In the genomic region with DNA sequence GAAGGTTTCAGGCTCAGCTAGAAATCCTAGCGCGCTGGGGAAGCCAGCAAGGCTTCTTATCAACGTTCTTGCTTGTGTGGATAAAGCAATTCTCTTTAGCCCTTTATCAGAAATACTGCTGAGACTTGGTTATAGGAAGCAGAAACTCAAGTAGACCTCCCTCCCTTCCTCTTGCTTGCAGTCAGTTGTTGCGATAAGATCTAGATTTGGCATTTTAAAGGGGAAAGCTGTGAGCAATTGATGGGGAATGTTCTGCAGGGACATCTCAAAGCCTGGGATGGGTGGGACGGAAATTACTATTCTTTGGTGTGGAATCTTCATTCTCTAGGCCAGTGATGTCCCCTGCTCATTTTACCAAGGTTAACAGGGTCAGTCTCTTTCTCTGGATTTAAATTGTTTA, we compare ENCODE assay signal across 1 cellular context.
A peak's percentile ranks its signal among the peaks of the same experiment; 100 is the strongest.
TF ChIP-seq lines count a peak whose summit lies in the region.

No MANE protein-coding gene starts in this region.

TF ChIP-seq in SK-N-SH, 30 proteins besides CTCF, POLR2A, EP300 and RAD21 (continued from another document):
- TF ChIP-seq TAF1 (IDR thresholded peaks at IDR 0.05; ENCODE audit: borderline replicate concordance, low read depth, low read length) = peak; percentile 83; the same call in 1 of the 2 replicates
- TF ChIP-seq REST (IDR thresholded peaks at IDR 0.05; ENCODE audit: low read depth, low read length) = no peak
- TF ChIP-seq JUND (IDR thresholded peaks at IDR 0.05) = peak; percentile 73
- no peak for TF ChIP-seq USF1 (IDR thresholded peaks at IDR 0.05; ENCODE audit: borderline replicate concordance, low read depth)
- no peak for TF ChIP-seq ZBTB33 (IDR thresholded peaks at IDR 0.05; ENCODE audit: borderline replicate concordance, low read depth)
- TF ChIP-seq MAX (IDR thresholded peaks at IDR 0.05; ENCODE audit: low read depth) = peak; percentile 30; the same call in 1 of the 2 replicates
- TF ChIP-seq TCF12 (IDR thresholded peaks at IDR 0.05) = peak; percentile 54; the same call in 1 of the 2 replicates
- no peak for TF ChIP-seq GATA2 (CRISPR knock-in tag; IDR thresholded peaks at IDR 0.05)
- no peak for TF ChIP-seq IRF3 (IDR thresholded peaks at IDR 0.05; ENCODE audit: low read depth, low read length)
- TF ChIP-seq TEAD4 (IDR thresholded peaks at IDR 0.05; ENCODE audit: borderline replicate concordance, insufficient read depth) = peak; percentile 76; the same call in 1 of the 2 replicates
- TF ChIP-seq FOSL2 (IDR thresholded peaks at IDR 0.05; ENCODE audit: borderline replicate concordance, low read depth) = peak; percentile 55; the same call in 1 of the 2 replicates
- peak; percentile 40; the same call in 1 of the 2 replicates for TF ChIP-seq NFIC (IDR thresholded peaks at IDR 0.05; ENCODE audit: borderline replicate concordance)
- no peak for TF ChIP-seq SMC3 (IDR thresholded peaks at IDR 0.05; ENCODE audit: low read depth, low read length)
- TF ChIP-seq RXRA (IDR thresholded peaks at IDR 0.05; ENCODE audit: borderline replicate concordance, low read depth) = no peak
